In genomic region chr1:25048728-25049127, GRCh38 we compare ENCODE assay signal across 17 cellular contexts.
DNase-seq lines count a peak whose midpoint lies in the region; ATAC-seq lines count a peak whose summit lies in the region.
"Had no signal": no experiment of that assay in that cellular context is flagged by ENCODE, and none has a peak within 500 bp of the region (broad histone marks: within the 10 kb centered on the region; RNA-seq: fewer than 3 reads in every experiment).

No MANE protein-coding gene starts in this region.

- H3K4me1 Mint-ChIP-seq in activated naive CD8-positive, alpha-beta T cell treated with anti-CD3 and anti-CD28 coated beads, Interleukin-2, amount 50 U/mL, for 24 hours = peaks cover 3% of the 10 kb centered on the region
- H3K4me1 Mint-ChIP-seq in activated naive CD8-positive, alpha-beta T cell treated with anti-CD3 and anti-CD28 coated beads for 36 hours = no peaks in the 10 kb centered on the region

- DNase-seq in activated naive CD8-positive, alpha-beta T cell treated with anti-CD3 and anti-CD28 coated beads, Interleukin-2, amount 50 U/mL, for 24 hours = no peak
- no peak for DNase-seq in activated naive CD8-positive, alpha-beta T cell treated with anti-CD3 and anti-CD28 coated beads for 36 hours
- DNase-seq in middle frontal gyrus (ENCODE audit: extremely low spot score, low spot score) (peak; percentile 13), putamen (ENCODE audit: low spot score) (peak; percentile 42), DMS114 treated with DMSO at 0.1 percent for 48 hours (lab: John Stamatoyannopoulos, UW; ENCODE audit: unreplicated experiment) (no peak)
- DNase-seq in effector CD4-positive, alpha-beta T cell = no peak
- DNase-seq: BE2C; CD4-positive, alpha-beta T cell; CD8-positive, alpha-beta memory T cell; DMS 273 treated with DMSO at 0.1 percent for 48 hours; DMS79 treated with DMSO at 0.1 percent for 48 hours; H9 had no signal

- no peaks in the 10 kb centered on the region for H3K9me3 Mint-ChIP-seq in activated naive CD8-positive, alpha-beta T cell treated with anti-CD3 and anti-CD28 coated beads, Interleukin-2, amount 50 U/mL, for 24 hours
- no peaks in the 10 kb centered on the region for H3K9me3 Mint-ChIP-seq in activated naive CD8-positive, alpha-beta T cell treated with anti-CD3 and anti-CD28 coated beads for 36 hours
- H3K9me3 Mint-ChIP-seq: CD4-positive, alpha-beta T cell; CD8-positive, alpha-beta memory T cell; GM23338 had no signal

- H3K27ac Mint-ChIP-seq in activated naive CD8-positive, alpha-beta T cell treated with anti-CD3 and anti-CD28 coated beads, Interleukin-2, amount 50 U/mL, for 24 hours = peak overlapping the region; percentile 23
- no peak overlapping the region for H3K27ac Mint-ChIP-seq in activated naive CD8-positive, alpha-beta T cell treated with anti-CD3 and anti-CD28 coated beads for 36 hours
- H3K27ac Mint-ChIP-seq: CD4-positive, alpha-beta T cell; GM23338 had no signal

- peaks cover 7% of the 10 kb centered on the region for H3K36me3 Mint-ChIP-seq in activated naive CD8-positive, alpha-beta T cell treated with anti-CD3 and anti-CD28 coated beads, Interleukin-2, amount 50 U/mL, for 24 hours (ENCODE audit: low read depth)
- no peaks in the 10 kb centered on the region for H3K36me3 Mint-ChIP-seq in activated naive CD8-positive, alpha-beta T cell treated with anti-CD3 and anti-CD28 coated beads for 36 hours
- H3K36me3 Mint-ChIP-seq: CD14-positive monocyte had no signal

- no peak overlapping the region for H3K4me3 Mint-ChIP-seq in activated naive CD8-positive, alpha-beta T cell treated with anti-CD3 and anti-CD28 coated beads, Interleukin-2, amount 50 U/mL, for 24 hours
- H3K4me3 Mint-ChIP-seq in activated naive CD8-positive, alpha-beta T cell treated with anti-CD3 and anti-CD28 coated beads for 36 hours = no peak overlapping the region
- H3K4me3 Mint-ChIP-seq: CD14-positive monocyte; CD4-positive, alpha-beta T cell; CD8-positive, alpha-beta memory T cell; GM23338; H9 had no signal

- ATAC-seq in activated naive CD8-positive, alpha-beta T cell treated with anti-CD3 and anti-CD28 coated beads, Interleukin-2, amount 50 U/mL, for 24 hours = no peak
- ATAC-seq in GM21576 (IDR thresholded peaks at IDR 0.05; ENCODE audit: unreplicated experiment) = no peak
- no peak for ATAC-seq in HG03457 (IDR thresholded peaks at IDR 0.05; ENCODE audit: unreplicated experiment)
- ATAC-seq: GM23338, HCT116 had no signal

- H3K27me3 Mint-ChIP-seq in activated naive CD8-positive, alpha-beta T cell treated with anti-CD3 and anti-CD28 coated beads, Interleukin-2, amount 50 U/mL, for 24 hours = peaks cover 12% of the 10 kb centered on the region
- peaks cover 7% of the 10 kb centered on the region for H3K27me3 Mint-ChIP-seq in activated naive CD8-positive, alpha-beta T cell treated with anti-CD3 and anti-CD28 coated beads for 36 hours
- H3K27me3 Mint-ChIP-seq: CD8-positive, alpha-beta memory T cell had no signal

Comparison
In these comparisons a context has a peak if more than half of its experiments do, and no peak if none do; other contexts are left out.
1. DNase-seq: peak in middle frontal gyrus (single experiment) and putamen (single experiment); none in activated naive CD8-positive, alpha-beta T cell treated with anti-CD3 and anti-CD28 coated beads, Interleukin-2, amount 50 U/mL, for 24 hours (single experiment), activated naive CD8-positive, alpha-beta T cell treated with anti-CD3 and anti-CD28 coated beads for 36 hours (single experiment), effector CD4-positive, alpha-beta T cell (single experiment) and DMS114 treated with DMSO at 0.1 percent for 48 hours (single experiment).